ENCODE assay signal across 2 cellular contexts in genomic region chr22:17407643-17408042, GRCh38.
TF ChIP-seq lines count a peak whose summit lies in the region.

No MANE protein-coding gene starts in this region.

TF ChIP-seq in liver, 16 proteins besides CTCF, POLR2A, EP300 and RAD21 (continued from another document):
- TF ChIP-seq REST (IDR thresholded peaks at IDR 0.05): no peak
- no peak for TF ChIP-seq JUND (IDR thresholded peaks at IDR 0.05)
- no peak for TF ChIP-seq TAF1 (conservative IDR thresholded peaks at IDR 0.05)
- no peak for TF ChIP-seq FOXA2 (IDR thresholded peaks at IDR 0.05)
- TF ChIP-seq YY1 (IDR thresholded peaks at IDR 0.05): peak; percentile 61
- no peak for TF ChIP-seq EGR1 (IDR thresholded peaks at IDR 0.05; ENCODE audit: low read depth in 2 of 2)
- peak; percentile 49 to 53 for TF ChIP-seq RXRA (IDR thresholded peaks at IDR 0.05)
- no peak for TF ChIP-seq GABPA (IDR thresholded peaks at IDR 0.05 in 1 of 2, conservative IDR thresholded peaks at IDR 0.05 in 1 of 2)
- TF ChIP-seq HNF4A (conservative IDR thresholded peaks at IDR 0.05): peak; percentile 34 to 65

TF ChIP-seq in HepG2, 621 proteins besides CTCF, POLR2A, EP300 and RAD21 (continued from another document):
- TF ChIP-seq ZNF574 (CRISPR knock-in tag; IDR thresholded peaks at IDR 0.05) (no peak), STAT6 (CRISPR knock-in tag; IDR thresholded peaks at IDR 0.05; ENCODE audit: borderline replicate concordance) (no peak), TEAD2 (CRISPR knock-in tag; IDR thresholded peaks at IDR 0.05) (no peak), TAF15 (IDR thresholded peaks at IDR 0.05; ENCODE audit: low read depth, low read length, poor library complexity, severe bottlenecking) (no peak), ZBTB10 (CRISPR knock-in tag; IDR thresholded peaks at IDR 0.05; ENCODE audit: borderline replicate concordance) (no peak), MNT (IDR thresholded peaks at IDR 0.05) (no peak), TGIF2 (CRISPR knock-in tag; IDR thresholded peaks at IDR 0.05) (no peak), KDM2A (CRISPR knock-in tag; IDR thresholded peaks at IDR 0.05; ENCODE audit: borderline replicate concordance, low read depth) (no peak), ZNF782 (CRISPR knock-in tag; IDR thresholded peaks at IDR 0.05; ENCODE audit: borderline replicate concordance) (no peak), RXRB (CRISPR knock-in tag; IDR thresholded peaks at IDR 0.05; ENCODE audit: borderline replicate concordance) (no peak)
TF ChIP-seq in HepG2: peak in this region for 0.
